In the genomic region with DNA sequence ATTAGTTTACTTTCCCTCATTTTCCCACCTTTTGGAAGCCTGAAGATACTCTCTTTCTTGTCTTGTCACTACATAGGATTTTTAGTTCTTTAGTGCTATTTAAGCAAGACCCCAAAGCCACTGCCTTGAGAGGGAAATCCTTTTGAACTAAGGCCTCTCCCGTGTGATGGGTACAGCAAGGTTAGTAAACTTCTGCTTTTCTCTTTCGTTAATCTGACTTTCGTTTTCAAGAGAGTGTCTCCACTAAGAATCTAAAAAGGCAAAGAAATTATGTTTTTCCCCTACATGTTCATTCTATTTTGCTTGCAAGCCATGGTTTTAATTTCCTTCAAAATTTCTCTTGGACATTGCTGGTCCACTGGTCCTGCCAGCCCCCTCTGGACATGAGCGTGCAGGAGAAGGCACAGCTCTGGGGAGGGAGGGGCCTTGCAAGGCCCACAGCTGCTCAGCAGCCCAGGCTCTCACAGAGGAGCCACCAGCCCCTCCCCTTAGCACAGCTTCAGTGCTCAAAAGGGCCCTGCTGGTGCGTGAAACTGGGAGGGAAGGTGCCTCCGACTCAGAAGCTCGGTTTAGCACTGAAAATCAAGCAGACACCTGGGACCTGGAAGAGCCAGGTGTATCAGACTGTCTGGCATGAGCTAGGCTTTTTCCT, we compare ENCODE assay signal across 1 cellular context.
TF ChIP-seq lines count a peak whose summit lies in the region.

No MANE protein-coding gene starts in this region.

TF ChIP-seq in GM12878, 131 proteins besides CTCF, POLR2A, EP300 and RAD21 (continued from another document):
- TF ChIP-seq, protein P1, sequence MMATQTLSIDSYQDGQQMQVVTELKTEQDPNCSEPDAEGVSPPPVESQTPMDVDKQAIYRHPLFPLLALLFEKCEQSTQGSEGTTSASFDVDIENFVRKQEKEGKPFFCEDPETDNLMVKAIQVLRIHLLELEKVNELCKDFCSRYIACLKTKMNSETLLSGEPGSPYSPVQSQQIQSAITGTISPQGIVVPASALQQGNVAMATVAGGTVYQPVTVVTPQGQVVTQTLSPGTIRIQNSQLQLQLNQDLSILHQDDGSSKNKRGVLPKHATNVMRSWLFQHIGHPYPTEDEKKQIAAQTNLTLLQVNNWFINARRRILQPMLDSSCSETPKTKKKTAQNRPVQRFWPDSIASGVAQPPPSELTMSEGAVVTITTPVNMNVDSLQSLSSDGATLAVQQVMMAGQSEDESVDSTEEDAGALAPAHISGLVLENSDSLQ (IDR thresholded peaks at IDR 0.05), result no peak
- TF ChIP-seq, protein P2, sequence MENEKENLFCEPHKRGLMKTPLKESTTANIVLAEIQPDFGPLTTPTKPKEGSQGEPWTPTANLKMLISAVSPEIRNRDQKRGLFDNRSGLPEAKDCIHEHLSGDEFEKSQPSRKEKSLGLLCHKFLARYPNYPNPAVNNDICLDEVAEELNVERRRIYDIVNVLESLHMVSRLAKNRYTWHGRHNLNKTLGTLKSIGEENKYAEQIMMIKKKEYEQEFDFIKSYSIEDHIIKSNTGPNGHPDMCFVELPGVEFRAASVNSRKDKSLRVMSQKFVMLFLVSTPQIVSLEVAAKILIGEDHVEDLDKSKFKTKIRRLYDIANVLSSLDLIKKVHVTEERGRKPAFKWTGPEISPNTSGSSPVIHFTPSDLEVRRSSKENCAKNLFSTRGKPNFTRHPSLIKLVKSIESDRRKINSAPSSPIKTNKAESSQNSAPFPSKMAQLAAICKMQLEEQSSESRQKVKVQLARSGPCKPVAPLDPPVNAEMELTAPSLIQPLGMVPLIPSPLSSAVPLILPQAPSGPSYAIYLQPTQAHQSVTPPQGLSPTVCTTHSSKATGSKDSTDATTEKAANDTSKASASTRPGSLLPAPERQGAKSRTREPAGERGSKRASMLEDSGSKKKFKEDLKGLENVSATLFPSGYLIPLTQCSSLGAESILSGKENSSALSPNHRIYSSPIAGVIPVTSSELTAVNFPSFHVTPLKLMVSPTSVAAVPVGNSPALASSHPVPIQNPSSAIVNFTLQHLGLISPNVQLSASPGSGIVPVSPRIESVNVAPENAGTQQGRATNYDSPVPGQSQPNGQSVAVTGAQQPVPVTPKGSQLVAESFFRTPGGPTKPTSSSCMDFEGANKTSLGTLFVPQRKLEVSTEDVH (IDR thresholded peaks at IDR 0.05; ENCODE audit: low read depth, partially characterized antibody), result no peak
- TF ChIP-seq, protein P3, sequence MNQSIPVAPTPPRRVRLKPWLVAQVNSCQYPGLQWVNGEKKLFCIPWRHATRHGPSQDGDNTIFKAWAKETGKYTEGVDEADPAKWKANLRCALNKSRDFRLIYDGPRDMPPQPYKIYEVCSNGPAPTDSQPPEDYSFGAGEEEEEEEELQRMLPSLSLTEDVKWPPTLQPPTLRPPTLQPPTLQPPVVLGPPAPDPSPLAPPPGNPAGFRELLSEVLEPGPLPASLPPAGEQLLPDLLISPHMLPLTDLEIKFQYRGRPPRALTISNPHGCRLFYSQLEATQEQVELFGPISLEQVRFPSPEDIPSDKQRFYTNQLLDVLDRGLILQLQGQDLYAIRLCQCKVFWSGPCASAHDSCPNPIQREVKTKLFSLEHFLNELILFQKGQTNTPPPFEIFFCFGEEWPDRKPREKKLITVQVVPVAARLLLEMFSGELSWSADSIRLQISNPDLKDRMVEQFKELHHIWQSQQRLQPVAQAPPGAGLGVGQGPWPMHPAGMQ (IDR thresholded peaks at IDR 0.05; ENCODE audit: borderline replicate concordance), result no peak
- TF ChIP-seq, protein P4, sequence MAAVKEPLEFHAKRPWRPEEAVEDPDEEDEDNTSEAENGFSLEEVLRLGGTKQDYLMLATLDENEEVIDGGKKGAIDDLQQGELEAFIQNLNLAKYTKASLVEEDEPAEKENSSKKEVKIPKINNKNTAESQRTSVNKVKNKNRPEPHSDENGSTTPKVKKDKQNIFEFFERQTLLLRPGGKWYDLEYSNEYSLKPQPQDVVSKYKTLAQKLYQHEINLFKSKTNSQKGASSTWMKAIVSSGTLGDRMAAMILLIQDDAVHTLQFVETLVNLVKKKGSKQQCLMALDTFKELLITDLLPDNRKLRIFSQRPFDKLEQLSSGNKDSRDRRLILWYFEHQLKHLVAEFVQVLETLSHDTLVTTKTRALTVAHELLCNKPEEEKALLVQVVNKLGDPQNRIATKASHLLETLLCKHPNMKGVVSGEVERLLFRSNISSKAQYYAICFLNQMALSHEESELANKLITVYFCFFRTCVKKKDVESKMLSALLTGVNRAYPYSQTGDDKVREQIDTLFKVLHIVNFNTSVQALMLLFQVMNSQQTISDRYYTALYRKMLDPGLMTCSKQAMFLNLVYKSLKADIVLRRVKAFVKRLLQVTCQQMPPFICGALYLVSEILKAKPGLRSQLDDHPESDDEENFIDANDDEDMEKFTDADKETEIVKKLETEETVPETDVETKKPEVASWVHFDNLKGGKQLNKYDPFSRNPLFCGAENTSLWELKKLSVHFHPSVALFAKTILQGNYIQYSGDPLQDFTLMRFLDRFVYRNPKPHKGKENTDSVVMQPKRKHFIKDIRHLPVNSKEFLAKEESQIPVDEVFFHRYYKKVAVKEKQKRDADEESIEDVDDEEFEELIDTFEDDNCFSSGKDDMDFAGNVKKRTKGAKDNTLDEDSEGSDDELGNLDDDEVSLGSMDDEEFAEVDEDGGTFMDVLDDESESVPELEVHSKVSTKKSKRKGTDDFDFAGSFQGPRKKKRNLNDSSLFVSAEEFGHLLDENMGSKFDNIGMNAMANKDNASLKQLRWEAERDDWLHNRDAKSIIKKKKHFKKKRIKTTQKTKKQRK (IDR thresholded peaks at IDR 0.05; ENCODE audit: low read depth, low read length), result no peak
- TF ChIP-seq EZH2 (IDR thresholded peaks at IDR 0.05; ENCODE audit: borderline replicate concordance, control insufficient read depth, low read depth, low read length) (no peak), SMC3 (IDR thresholded peaks at IDR 0.05; ENCODE audit: borderline replicate concordance, low read length) (peak; percentile 8; the same call in 1 of the 2 replicates), MYC (IDR thresholded peaks at IDR 0.05; ENCODE audit: insufficient read depth, insufficient read length, insufficient replicate concordance, low read length, severe bottlenecking) (no peak), FOS (IDR thresholded peaks at IDR 0.05; ENCODE audit: borderline replicate concordance, extremely low read depth, insufficient read length) (no peak)
- TF ChIP-seq, protein P5, sequence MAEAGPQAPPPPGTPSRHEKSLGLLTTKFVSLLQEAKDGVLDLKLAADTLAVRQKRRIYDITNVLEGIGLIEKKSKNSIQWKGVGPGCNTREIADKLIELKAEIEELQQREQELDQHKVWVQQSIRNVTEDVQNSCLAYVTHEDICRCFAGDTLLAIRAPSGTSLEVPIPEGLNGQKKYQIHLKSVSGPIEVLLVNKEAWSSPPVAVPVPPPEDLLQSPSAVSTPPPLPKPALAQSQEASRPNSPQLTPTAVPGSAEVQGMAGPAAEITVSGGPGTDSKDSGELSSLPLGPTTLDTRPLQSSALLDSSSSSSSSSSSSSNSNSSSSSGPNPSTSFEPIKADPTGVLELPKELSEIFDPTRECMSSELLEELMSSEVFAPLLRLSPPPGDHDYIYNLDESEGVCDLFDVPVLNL (IDR thresholded peaks at IDR 0.05; ENCODE audit: low read depth, low read length), result no peak
- TF ChIP-seq, protein P6, sequence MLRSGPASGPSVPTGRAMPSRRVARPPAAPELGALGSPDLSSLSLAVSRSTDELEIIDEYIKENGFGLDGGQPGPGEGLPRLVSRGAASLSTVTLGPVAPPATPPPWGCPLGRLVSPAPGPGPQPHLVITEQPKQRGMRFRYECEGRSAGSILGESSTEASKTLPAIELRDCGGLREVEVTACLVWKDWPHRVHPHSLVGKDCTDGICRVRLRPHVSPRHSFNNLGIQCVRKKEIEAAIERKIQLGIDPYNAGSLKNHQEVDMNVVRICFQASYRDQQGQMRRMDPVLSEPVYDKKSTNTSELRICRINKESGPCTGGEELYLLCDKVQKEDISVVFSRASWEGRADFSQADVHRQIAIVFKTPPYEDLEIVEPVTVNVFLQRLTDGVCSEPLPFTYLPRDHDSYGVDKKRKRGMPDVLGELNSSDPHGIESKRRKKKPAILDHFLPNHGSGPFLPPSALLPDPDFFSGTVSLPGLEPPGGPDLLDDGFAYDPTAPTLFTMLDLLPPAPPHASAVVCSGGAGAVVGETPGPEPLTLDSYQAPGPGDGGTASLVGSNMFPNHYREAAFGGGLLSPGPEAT (IDR thresholded peaks at IDR 0.05; ENCODE audit: low read depth), result peak; percentile 51; the same call in 1 of the 2 replicates
